In the genomic region with DNA sequence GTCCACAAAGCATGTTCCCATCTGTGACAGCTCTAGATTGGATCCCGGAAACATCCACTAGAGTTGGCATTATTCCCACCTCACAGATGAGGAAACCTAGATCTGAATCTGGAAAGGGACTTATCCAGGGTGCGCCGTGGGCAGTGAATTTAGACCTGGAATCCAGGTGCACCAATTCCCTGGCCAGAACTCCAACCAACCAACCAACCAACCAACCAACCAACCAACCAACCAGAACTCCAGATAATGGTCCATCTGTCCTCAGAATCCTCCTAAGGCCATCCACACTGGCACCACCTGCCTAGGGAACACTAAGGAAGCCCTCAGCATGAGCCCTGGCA, we compare ENCODE assay signal across 15 cellular contexts.
"Had no signal": no experiment of that assay in that cellular context is flagged by ENCODE, and none has a peak within 500 bp of the region (broad histone marks: within the 10 kb centered on the region; RNA-seq: fewer than 3 reads in every experiment).

No MANE protein-coding gene starts in this region.

- H3K4me3 Mint-ChIP-seq: activated CD4-positive, alpha-beta T cell treated with anti-CD3 and anti-CD28 coated beads, Interleukin-2, amount 10 ng/mL, durations not matched to agents 24 days and 14 days; naive B cell; T-helper 17 cell had no signal

- ATAC-seq: left cardiac atrium had no signal

- H3K9me3 Mint-ChIP-seq: activated CD4-positive, alpha-beta T cell treated with anti-CD3 and anti-CD28 coated beads, Interleukin-2, amount 10 ng/mL, durations not matched to agents 24 days and 14 days; naive B cell had no signal

- H3K27ac ChIP-seq: adrenal gland, epithelial cell of prostate, SJCRH30, tibial nerve had no signal

- H3K36me3 ChIP-seq: adrenal gland, SJCRH30, tibial nerve had no signal

- H3K36me3 Mint-ChIP-seq: naive B cell had no signal

- H3K27me3 ChIP-seq: adrenal gland, tibial nerve had no signal

- H3K27ac Mint-ChIP-seq: activated CD4-positive, alpha-beta T cell treated with anti-CD3 and anti-CD28 coated beads, Interleukin-2, amount 10 ng/mL, durations not matched to agents 24 days and 14 days had no signal

- DNase-seq: activated CD4-positive, alpha-beta T cell treated with anti-CD3 and anti-CD28 coated beads, Interleukin-2, amount 10 ng/mL, durations not matched to agents 24 days and 14 days; activated CD8-positive, alpha-beta memory T cell treated with anti-CD3 and anti-CD28 coated beads for 24 hours; central memory CD4-positive, alpha-beta T cell; effector memory CD4-positive, alpha-beta T cell; foreskin melanocyte; naive B cell; SJCRH30; stimulated activated CD4-positive, alpha-beta T cell treated with anti-CD3 and anti-CD28 coated beads, Interleukin-2, amount 100 ng/mL, for 48 hours; stimulated activated naive CD4-positive, alpha-beta T cell; T-helper 17 cell had no signal

- H3K9me3 ChIP-seq: adrenal gland, SJCRH30, tibial nerve had no signal

- H3K4me3 ChIP-seq: adrenal gland, lung, SJCRH30, tibial nerve had no signal
